ENCODE assay signal across 9 cellular contexts in genomic region chr1:18941221-18942141, GRCh38. TPM values are rescaled to one million over a fixed set of nuclear protein-coding genes. Genes with fewer than 3 reads are reported as not detected.
DNase-seq lines count a peak whose midpoint lies in the region; ATAC-seq, FAIRE-seq and TF ChIP-seq lines count a peak whose summit lies in the region.
"Had no signal": no experiment of that assay in that cellular context is flagged by ENCODE, and none has a peak within 500 bp of the region (broad histone marks: within the 10 kb centered on the region; RNA-seq: fewer than 3 reads in every experiment).

No MANE protein-coding gene starts in this region.

- no peaks in the 10 kb centered on the region; the same call in 2 of the 3 replicates for H3K36me3 Mint-ChIP-seq in GM23338 (ENCODE audit: low read depth)
- H3K36me3 Mint-ChIP-seq in activated naive CD8-positive, alpha-beta T cell treated with anti-CD3 and anti-CD28 coated beads for 36 hours = peaks cover 2% of the 10 kb centered on the region
- H3K36me3 Mint-ChIP-seq: naive B cell had no signal

- no peaks in the 10 kb centered on the region for H3K36me3 ChIP-seq in GM23338 (ENCODE audit: insufficient read depth)
- no peaks in the 10 kb centered on the region for H3K36me3 ChIP-seq in SK-N-SH (replicated peaks in 1 of 2; ENCODE audit: control insufficient read depth in 1 of 2, insufficient read depth in 2 of 2, low read length in 1 of 2)

- H3K9me3 ChIP-seq in SK-N-SH = no peaks in the 10 kb centered on the region

- H3K4me2 ChIP-seq in GM23338 (peak overlapping the region; percentile 29; the same call in 1 of the 2 replicates), SK-N-SH (peak overlapping the region; percentile 56; the same call in 1 of the 2 replicates)

- H3K9me2 ChIP-seq in GM23338 (ENCODE audit: insufficient read depth) (no peaks in the 10 kb centered on the region), SK-N-SH (no peaks in the 10 kb centered on the region)

- no peak overlapping the region for H3K4me3 Mint-ChIP-seq in GM23338
- H3K4me3 Mint-ChIP-seq in activated naive CD8-positive, alpha-beta T cell treated with anti-CD3 and anti-CD28 coated beads for 36 hours = no peak overlapping the region
- H3K4me3 Mint-ChIP-seq: naive B cell had no signal

- no peaks in the 10 kb centered on the region for H3K27me3 ChIP-seq in GM23338 (ENCODE audit: insufficient read depth)
- H3K27me3 ChIP-seq in SK-N-SH (ENCODE audit: insufficient read depth) = no peaks in the 10 kb centered on the region

- 60% methylated on average over 15 of the region's 18 CpGs for WGBS in SK-N-SH (ENCODE audit: low lambda C conversion rate)

- DNase-seq in GM23338 (ENCODE audit: low spot score) (peak; percentile 52), SK-N-SH (no peak), frontal cortex (ENCODE audit: low spot score in 2 of 2) (peak; percentile 70 to 71), pons (ENCODE audit: low spot score) (peak; percentile 98), DMS79 (lab: John Stamatoyannopoulos, UW) (no peak)
- DNase-seq in activated naive CD8-positive, alpha-beta T cell treated with anti-CD3 and anti-CD28 coated beads for 36 hours = no peak
- DNase-seq: naive B cell had no signal

- no peaks in the 10 kb centered on the region; the same call in 1 of the 2 replicates for H4K20me1 ChIP-seq in GM23338 (replicated peaks; ENCODE audit: insufficient read depth)
- no peaks in the 10 kb centered on the region for H4K20me1 ChIP-seq in SK-N-SH (ENCODE audit: insufficient read depth)

- peaks cover 47% of the 10 kb centered on the region for H3K4me1 Mint-ChIP-seq in GM23338
- peaks cover 35% of the 10 kb centered on the region for H3K4me1 Mint-ChIP-seq in activated naive CD8-positive, alpha-beta T cell treated with anti-CD3 and anti-CD28 coated beads for 36 hours

- H3K27me3 Mint-ChIP-seq in GM23338 (ENCODE audit: insufficient read depth, low read depth, poor library complexity) = peaks cover 5% of the 10 kb centered on the region
- no peaks in the 10 kb centered on the region for H3K27me3 Mint-ChIP-seq in activated naive CD8-positive, alpha-beta T cell treated with anti-CD3 and anti-CD28 coated beads for 36 hours
- H3K27me3 Mint-ChIP-seq: naive B cell had no signal

- FAIRE-seq in frontal cortex (lab: Jason Lieb, UNC) = no peak

- H3K4me3 ChIP-seq in GM23338 (no peak overlapping the region), SK-N-SH (ENCODE audit: low read depth in 2 of 2, low read length in 1 of 2) (no peak overlapping the region)

- CTCF ChIA-PET in SK-N-SH (lab: Yijun Ruan, JAX) = interaction anchor here (1.4 to 3.0 kb wide), 3 partner anchors 15 to 57 kb away, joined by 3 to 13 read pairs (median 6); no protein-coding TSS in a partner anchor

- H3K4me1 ChIP-seq in GM23338 (ENCODE audit: insufficient read depth) = peaks cover 11% of the 10 kb centered on the region; the same call in 1 of the 2 replicates
- H3K4me1 ChIP-seq in SK-N-SH (ENCODE audit: control insufficient read depth in 1 of 2, insufficient read depth in 2 of 2, low read depth in 1 of 2, low read length in 1 of 2) = peaks cover 20 to 60% of the 10 kb centered on the region in 2 experiments; a peak in 2 of 4 replicates

- no peaks in the 10 kb centered on the region; the same call in 1 of the 2 replicates for H3K79me2 ChIP-seq in GM23338 (replicated peaks; ENCODE audit: insufficient read depth)
- peaks cover 93% of the 10 kb centered on the region for H3K79me2 ChIP-seq in SK-N-SH (ENCODE audit: insufficient read depth)

- H3F3A ChIP-seq in GM23338 (replicated peaks; ENCODE audit: low read depth) (no peaks in the 10 kb centered on the region), SK-N-SH (replicated peaks; ENCODE audit: insufficient read depth) (peaks cover 3% of the 10 kb centered on the region)

- POLR2A ChIA-PET in SK-N-SH (lab: Yijun Ruan, JAX) = no interaction called here

- TF ChIP-seq CTCF in GM23338 (conservative IDR thresholded peaks at IDR 0.05; ENCODE audit: low read depth in 2 of 2) = no peak
- TF ChIP-seq CTCF in SK-N-SH (IDR thresholded peaks at IDR 0.05) = no peak

- H3K27ac ChIP-seq in GM23338 (ENCODE audit: low read depth) (0 out of 2 replicates have a peak overlapping the region, but pooled peaks have one; percentile 72), SK-N-SH (ENCODE audit: low read depth in 2 of 2, low read length in 1 of 2) (peak overlapping the region in 1 of 2 experiments; percentile 83; a peak in 2 of 4 replicates)

- H2AFZ ChIP-seq in GM23338 (peak overlapping the region; percentile 38; the same call in 1 of the 2 replicates), SK-N-SH (ENCODE audit: low read depth) (no peak overlapping the region)

- H3K9me3 Mint-ChIP-seq in GM23338 = peaks cover 3% of the 10 kb centered on the region; the same call in 2 of the 3 replicates
- no peaks in the 10 kb centered on the region for H3K9me3 Mint-ChIP-seq in activated naive CD8-positive, alpha-beta T cell treated with anti-CD3 and anti-CD28 coated beads for 36 hours
- H3K9me3 Mint-ChIP-seq: naive B cell had no signal

- TF ChIP-seq RAD21 in SK-N-SH (IDR thresholded peaks at IDR 0.05; ENCODE audit: low read length) = no peak

- peak overlapping the region; percentile 56 for H3K9ac ChIP-seq in SK-N-SH

- ATAC-seq in GM23338 (peak; percentile 52), HG03571 (IDR thresholded peaks at IDR 0.05; ENCODE audit: unreplicated experiment) (no peak), GM21360 (IDR thresholded peaks at IDR 0.05; ENCODE audit: unreplicated experiment) (no peak)

- TF ChIP-seq EP300 in SK-N-SH (IDR thresholded peaks at IDR 0.05; ENCODE audit: borderline replicate concordance in 1 of 2, low read depth in 1 of 2, low read length in 1 of 2) = no peak

- no peak overlapping the region; the same call in 1 of the 2 replicates for H3K27ac Mint-ChIP-seq in GM23338
- no peak overlapping the region for H3K27ac Mint-ChIP-seq in activated naive CD8-positive, alpha-beta T cell treated with anti-CD3 and anti-CD28 coated beads for 36 hours

TF ChIP-seq in GM23338, 12 proteins besides CTCF, POLR2A, EP300 and RAD21:
- TF ChIP-seq CREB1 (CRISPR knock-in tag; IDR thresholded peaks at IDR 0.05; ENCODE audit: low read depth) (peak; percentile 44; the same call in 1 of the 2 replicates), ETS1 (IDR thresholded peaks at IDR 0.05) (no peak)

TF ChIP-seq in SK-N-SH, 30 proteins besides CTCF, POLR2A, EP300 and RAD21:
- no peak for TF ChIP-seq REST (IDR thresholded peaks at IDR 0.05; ENCODE audit: low read depth, low read length)
- TF ChIP-seq NFIC (IDR thresholded peaks at IDR 0.05; ENCODE audit: borderline replicate concordance) = peak; percentile 46; the same call in 1 of the 2 replicates
- TF ChIP-seq TCF12 (IDR thresholded peaks at IDR 0.05) = peak; percentile 18; the same call in 1 of the 2 replicates

RNA-seq across cellular contexts. Expression of gene IFFO2, which starts 15.0 kb away (rescaled TPM):
- total RNA-seq in GM23338 (2014; rRNA removed; shearing (Covaris generic)) = 7.5 and 13.2 TPM in 2 replicates
- polyA plus RNA-seq in GM23338 (2016; fragmentation: Nextera tagmentation; extraction: Ambion mirVana) = 0.71 and 1.5 TPM in 2 replicates
- 10.5 TPM in 2 replicates for polyA plus RNA-seq in SK-N-SH (2012; rRNA removed)
- 8.2 and 9.1 TPM in 2 replicates for polyA plus RNA-seq in SK-N-SH (2012; cell fraction: cytosol; rRNA removed)
- polyA plus RNA-seq in SK-N-SH (2012; cell fraction: nucleus; rRNA removed) = 18.5 and 29.7 TPM in 2 replicates
- 7.7 TPM for total RNA-seq in frontal cortex
- total RNA-seq in activated naive CD8-positive, alpha-beta T cell treated with anti-CD3 and anti-CD28 coated beads for 36 hours = 10 to 100 TPM; 21.4 to 21.7 TPM

RNA-seq across cellular contexts. Expression of gene ALDH4A1, which starts 39.1 kb away (rescaled TPM):
- total RNA-seq in GM23338 (2014; rRNA removed; shearing (Covaris generic)) = 33.8 and 36.9 TPM in 2 replicates
- polyA plus RNA-seq in GM23338 (2016; fragmentation: Nextera tagmentation; extraction: Ambion mirVana) = 11.3 and 13.5 TPM in 2 replicates
- 18.5 and 26.2 TPM in 2 replicates for polyA plus RNA-seq in SK-N-SH (2012; rRNA removed)
- 11.9 and 17.9 TPM in 2 replicates for polyA plus RNA-seq in SK-N-SH (2012; cell fraction: cytosol; rRNA removed)
- 38.5 and 69.7 TPM in 2 replicates for polyA plus RNA-seq in SK-N-SH (2012; cell fraction: nucleus; rRNA removed)
- 4.5 TPM for total RNA-seq in frontal cortex
- total RNA-seq in activated naive CD8-positive, alpha-beta T cell treated with anti-CD3 and anti-CD28 coated beads for 36 hours = 1 to 10 TPM; 3.9 to 4.7 TPM

Comparison
In these comparisons a context has a peak if more than half of its experiments do, and no peak if none do; other contexts are left out.
1. DNase-seq: peak in GM23338 (single experiment), frontal cortex (2 of 2) and pons (single experiment); none in SK-N-SH (single experiment), DMS79 (single experiment) and activated naive CD8-positive, alpha-beta T cell treated with anti-CD3 and anti-CD28 coated beads for 36 hours (single experiment).